In the genomic region with DNA sequence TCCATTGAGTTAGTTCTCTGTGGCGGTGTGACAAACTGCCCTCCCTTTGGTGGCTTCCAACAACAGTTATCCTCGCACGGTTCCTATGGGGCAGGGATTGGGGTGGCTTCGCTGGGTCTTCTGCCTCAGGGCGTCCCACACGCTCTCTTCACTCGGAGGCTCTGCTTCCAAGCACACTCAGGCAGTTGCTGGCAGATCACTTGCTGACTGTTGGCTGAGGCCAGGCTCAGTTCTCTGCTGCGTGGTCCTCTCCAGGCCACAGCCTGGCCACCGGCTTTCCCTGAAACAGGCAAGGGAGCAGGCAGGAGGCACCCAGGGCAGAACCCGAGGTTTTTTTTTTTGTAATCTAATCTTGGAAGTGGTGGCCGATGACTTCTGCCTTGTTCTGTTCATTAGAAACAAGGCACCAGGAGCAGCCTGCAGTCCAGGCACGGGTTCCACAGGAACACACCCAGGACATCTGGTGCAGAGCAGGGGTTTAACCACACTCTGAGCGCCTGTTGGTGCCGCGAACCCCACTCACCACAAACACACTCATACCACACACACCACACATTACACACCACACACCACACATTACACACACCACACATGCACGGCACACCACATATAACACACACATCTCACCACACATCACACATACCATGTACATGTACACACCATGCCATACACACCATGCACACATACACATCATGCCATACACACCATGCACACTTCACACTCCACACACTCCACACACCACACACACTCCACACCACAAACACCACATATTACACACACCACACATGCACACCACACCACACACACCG, we compare ENCODE assay signal across 17 cellular contexts.
DNase-seq lines count a peak whose midpoint lies in the region; ATAC-seq, FAIRE-seq and TF ChIP-seq lines count a peak whose summit lies in the region.
"Had no signal": no experiment of that assay in that cellular context is flagged by ENCODE, and none has a peak within 500 bp of the region (broad histone marks: within the 10 kb centered on the region; RNA-seq: fewer than 3 reads in every experiment).

No MANE protein-coding gene starts in this region.

- TF ChIP-seq CTCF in D721Med (IDR thresholded peaks at IDR 0.05; ENCODE audit: insufficient read depth, missing control alignments) (no peak), HEK293 (tag by site-specific recombination; IDR thresholded peaks at IDR 0.05) (no peak), osteocyte (IDR thresholded peaks at IDR 0.05) (no peak)

- no peaks in the 10 kb centered on the region for H3K36me3 Mint-ChIP-seq in osteocyte (ENCODE audit: unreplicated experiment)
- H3K36me3 Mint-ChIP-seq: activated CD4-positive, alpha-beta memory T cell treated with anti-CD3 and anti-CD28 coated beads for 36 hours; brain had no signal

- intact Hi-C loops in cardiac septum (cut with DNase I): loop anchor here (10.0 kb wide), 1 partner anchor 291 kb away; no protein-coding TSS in a partner anchor

- no peaks in the 10 kb centered on the region for H3K27me3 Mint-ChIP-seq in osteocyte (ENCODE audit: unreplicated experiment)
- H3K27me3 Mint-ChIP-seq: brain had no signal

- H3K27ac Mint-ChIP-seq in osteocyte (ENCODE audit: unreplicated experiment): no peak overlapping the region
- H3K27ac Mint-ChIP-seq: activated CD4-positive, alpha-beta memory T cell treated with anti-CD3 and anti-CD28 coated beads for 36 hours; B cell had no signal

- no peak overlapping the region for H3K27ac ChIP-seq in HEK293 (ENCODE audit: extremely low read depth, low read depth, low read length)
- H3K27ac ChIP-seq: dorsolateral prefrontal cortex, SJCRH30 had no signal

- H3K4me1 ChIP-seq in HEK293 (ENCODE audit: control insufficient read depth, insufficient read depth, low read length): no peaks in the 10 kb centered on the region
- H3K4me1 ChIP-seq: SJCRH30 had no signal

- peak; percentile 11 for DNase-seq in D721Med (ENCODE audit: insufficient read length, low spot score)
- DNase-seq in cardiac septum (ENCODE audit: low spot score): peak; percentile 75
- peak; percentile 68 for DNase-seq in osteocyte (ENCODE audit: extremely low spot score, unreplicated experiment)
- no peak for DNase-seq in activated gamma-delta T cell (lab: John Stamatoyannopoulos, UW)
- no peak for DNase-seq in NCI-H345 (lab: John Stamatoyannopoulos, UW)
- no peak for DNase-seq in middle frontal gyrus (ENCODE audit: extremely low spot score, low spot score)
- DNase-seq: activated CD4-positive, alpha-beta memory T cell treated with anti-CD3 and anti-CD28 coated beads for 36 hours; activated naive CD4-positive, alpha-beta T cell; NCI-H187; NCI-H510A; SJCRH30 had no signal

- POLR2A ChIA-PET in HEK293 (lab: Yijun Ruan, JAX): no interaction called here

- ATAC-seq in HG02870 (IDR thresholded peaks at IDR 0.05; ENCODE audit: unreplicated experiment): no peak

- no peak overlapping the region for H3K4me3 Mint-ChIP-seq in osteocyte (ENCODE audit: unreplicated experiment)
- H3K4me3 Mint-ChIP-seq: activated CD4-positive, alpha-beta memory T cell treated with anti-CD3 and anti-CD28 coated beads for 36 hours; B cell; brain had no signal

- H3K36me3 ChIP-seq in HEK293 (ENCODE audit: control insufficient read depth in 2 of 2, insufficient read depth in 1 of 2, low read length in 2 of 2): no peaks in the 10 kb centered on the region
- H3K36me3 ChIP-seq: heart right ventricle, SJCRH30 had no signal

- no peaks in the 10 kb centered on the region for H3K9me3 ChIP-seq in HEK293 (ENCODE audit: control insufficient read depth, insufficient read depth, low read depth, low read length)
- H3K9me3 ChIP-seq: SJCRH30 had no signal

- FAIRE-seq in D721Med (lab: Jason Lieb, UNC): peak; percentile 71

- H3K4me3 ChIP-seq in HEK293 (ENCODE audit: low read depth, low read length): no peak overlapping the region
- H3K4me3 ChIP-seq: dorsolateral prefrontal cortex, heart right ventricle, SJCRH30 had no signal

- H3K4me1 Mint-ChIP-seq in osteocyte (ENCODE audit: unreplicated experiment): no peaks in the 10 kb centered on the region
- H3K4me1 Mint-ChIP-seq: B cell had no signal

- no peaks in the 10 kb centered on the region for H3K9me3 Mint-ChIP-seq in osteocyte (ENCODE audit: unreplicated experiment)
- H3K9me3 Mint-ChIP-seq: activated CD4-positive, alpha-beta memory T cell treated with anti-CD3 and anti-CD28 coated beads for 36 hours had no signal

- CTCF ChIA-PET in HEK293 (lab: Yijun Ruan, JAX): interaction anchor here (0.9 to 4.3 kb wide), 10 partner anchors 10 to 341 kb away, joined by 3 to 83 read pairs (median 8); no protein-coding TSS in a partner anchor

TF ChIP-seq in HEK293, 187 proteins besides CTCF, POLR2A, EP300 and RAD21:
- no peak for TF ChIP-seq GLIS2 (tag by site-specific recombination; IDR thresholded peaks at IDR 0.05)
- no peak for TF ChIP-seq ZNF571 (tag by site-specific recombination; IDR thresholded peaks at IDR 0.05)
- TF ChIP-seq HOXC10 (CRISPR knock-in tag; IDR thresholded peaks at IDR 0.05): no peak
- peak; percentile 90; the same call in 1 of the 2 replicates for TF ChIP-seq ZNF18 (tag by site-specific recombination; IDR thresholded peaks at IDR 0.05)
- TF ChIP-seq GLI4 (tag by site-specific recombination; IDR thresholded peaks at IDR 0.05): 0 out of 2 replicates have a peak, but pooled peaks have one; percentile 63
- no peak for TF ChIP-seq ZNF23 (tag by site-specific recombination; IDR thresholded peaks at IDR 0.05; ENCODE audit: borderline replicate concordance)
- no peak for TF ChIP-seq REST (tag by site-specific recombination; IDR thresholded peaks at IDR 0.05)
- no peak for TF ChIP-seq ZNF426 (tag by site-specific recombination; IDR thresholded peaks at IDR 0.05)
- no peak for TF ChIP-seq ZNF585B (tag by site-specific recombination; IDR thresholded peaks at IDR 0.05)
- no peak for TF ChIP-seq ZNF549 (tag by site-specific recombination; IDR thresholded peaks at IDR 0.05)
TF ChIP-seq in HEK293: peak in this region for 2.

Comparison
In these comparisons a context has a peak if more than half of its experiments do, and no peak if none do; other contexts are left out.
1. DNase-seq: peak in D721Med (single experiment), cardiac septum (single experiment) and osteocyte (single experiment); none in activated gamma-delta T cell (single experiment), NCI-H345 (single experiment) and middle frontal gyrus (single experiment).